ENCODE assay signal across 8 cellular contexts in genomic region chr16:10558746-10559641, GRCh38. TPM values are rescaled to one million over a fixed set of nuclear protein-coding genes. Genes with fewer than 3 reads are reported as not detected.
DNase-seq lines count a peak whose midpoint lies in the region; TF ChIP-seq lines count a peak whose summit lies in the region.
"Had no signal": no experiment of that assay in that cellular context is flagged by ENCODE, and none has a peak within 500 bp of the region (broad histone marks: within the 10 kb centered on the region; RNA-seq: fewer than 3 reads in every experiment).

No MANE protein-coding gene starts in this region.

- H3K4me3 ChIP-seq in esophagus muscularis mucosa (peak overlapping the region; percentile 12 to 38 (median 24)), mucosa of rectum (ENCODE audit: low read length in 2 of 2) (no peak overlapping the region)

- TF ChIP-seq POLR2A in esophagus muscularis mucosa (IDR thresholded peaks at IDR 0.05; ENCODE audit: low read depth) = no peak

- H3K36me3 ChIP-seq in esophagus muscularis mucosa (no peaks in the 10 kb centered on the region), mucosa of rectum (ENCODE audit: control insufficient read depth in 2 of 2, insufficient read depth in 2 of 2, low read length in 2 of 2) (no peaks in the 10 kb centered on the region)

- DNase-seq in NCI-H774 (lab: John Stamatoyannopoulos, UW) = peak; percentile 39
- DNase-seq in esophagus muscularis mucosa (ENCODE audit: extremely low spot score) = no peak
- peak; percentile 57 for DNase-seq in ureter (ENCODE audit: low spot score)
- no peak for DNase-seq in DMS 273 (lab: John Stamatoyannopoulos, UW; ENCODE audit: unreplicated experiment)
- DNase-seq in activated CD4-positive, CD25-positive, alpha-beta regulatory T cell treated with anti-CD3 and anti-CD28 coated beads, Interleukin-2, amount 50 U/mL, for 72 hours = no peak
- no peak for DNase-seq in activated CD4-positive, alpha-beta T cell treated with anti-CD3 and anti-CD28 coated beads for 4 hours
- DNase-seq: activated CD4-positive, alpha-beta T cell treated with anti-CD3 and anti-CD28 coated beads for 1 hour had no signal

- no peak for TF ChIP-seq CTCF in esophagus muscularis mucosa (IDR thresholded peaks at IDR 0.05)

- WGBS in esophagus muscularis mucosa = 73% methylated on average over 21 of the region's 25 CpGs

- TF ChIP-seq EP300 in esophagus muscularis mucosa (IDR thresholded peaks at IDR 0.05) = no peak

- H3K27ac ChIP-seq in esophagus muscularis mucosa (replicated peaks in 1 of 4) (peak overlapping the region; percentile 73 to 81 (median 78)), mucosa of rectum (ENCODE audit: low read depth in 2 of 2, low read length in 2 of 2) (peak overlapping the region; percentile 59 to 70)

- intact Hi-C loops in esophagus muscularis mucosa (cut with DNase I) = no loop called here

- peaks cover 0 to 9% (median 0%) of the 10 kb centered on the region in 4 donors for H3K9me3 ChIP-seq in esophagus muscularis mucosa
- no peaks in the 10 kb centered on the region for H3K9me3 ChIP-seq in mucosa of rectum (ENCODE audit: control insufficient read depth in 2 of 2, low read length in 2 of 2)

- H3K9ac ChIP-seq in mucosa of rectum (ENCODE audit: low read depth in 1 of 2, low read length in 2 of 2) = no peak overlapping the region

- H3K4me1 ChIP-seq in esophagus muscularis mucosa (peaks cover 59 to 88% (median 71%) of the 10 kb centered on the region in 4 donors), mucosa of rectum (ENCODE audit: control insufficient read depth in 2 of 2, insufficient read depth in 2 of 2, low read length in 2 of 2) (peaks cover 0 to 11% of the 10 kb centered on the region in 2 donors)

- no peaks in the 10 kb centered on the region for H3K27me3 ChIP-seq in esophagus muscularis mucosa
- no peaks in the 10 kb centered on the region for H3K27me3 ChIP-seq in mucosa of rectum (ENCODE audit: control insufficient read depth in 2 of 2, insufficient read depth in 2 of 2, low read length in 2 of 2)

RNA-seq across cellular contexts. Expression of gene EMP2, which starts 21.4 kb away (rescaled TPM):
- 10 to 100 TPM; 44.1 to 87.1 (median 57.3) TPM for total RNA-seq in esophagus muscularis mucosa
- 174 TPM for total RNA-seq in ureter

Comparison
In these comparisons a context has a peak if more than half of its experiments do, and no peak if none do; other contexts are left out.
1. DNase-seq: peak in NCI-H774 (single experiment) and ureter (single experiment); none in esophagus muscularis mucosa (single experiment), DMS 273 (single experiment), activated CD4-positive, CD25-positive, alpha-beta regulatory T cell treated with anti-CD3 and anti-CD28 coated beads, Interleukin-2, amount 50 U/mL, for 72 hours (single experiment) and activated CD4-positive, alpha-beta T cell treated with anti-CD3 and anti-CD28 coated beads for 4 hours (0 of 2).
2. H3K4me3 ChIP-seq: peak in esophagus muscularis mucosa (4 of 4); none in mucosa of rectum (0 of 2).